ENCODE assay signal across 14 cellular contexts in genomic region chr2:235505210-235505741, GRCh38. TPM values are rescaled to one million over a fixed set of nuclear protein-coding genes. Genes with fewer than 3 reads are reported as not detected.
DNase-seq lines count a peak whose midpoint lies in the region; ATAC-seq and TF ChIP-seq lines count a peak whose summit lies in the region.
"Had no signal": no experiment of that assay in that cellular context is flagged by ENCODE, and none has a peak within 500 bp of the region (broad histone marks: within the 10 kb centered on the region; RNA-seq: fewer than 3 reads in every experiment).

No MANE protein-coding gene starts in this region.

- CTCF ChIA-PET in RWPE1 (lab: Yijun Ruan, JAX), result interaction anchor here (0.6 kb wide), 1 partner anchor 215 kb away, joined by 3 read pairs; no protein-coding TSS in a partner anchor

- H3K4me3 ChIP-seq in BLaER1 (no peak overlapping the region), mucosa of stomach (ENCODE audit: low read length) (no peak overlapping the region)
- H3K4me3 ChIP-seq: spleen had no signal

- no peak overlapping the region for H3K9ac ChIP-seq in BLaER1
- peak overlapping the region; percentile 5 for H3K9ac ChIP-seq in mucosa of stomach (ENCODE audit: low read length)

- peak overlapping the region; percentile 100 for H3K27ac Mint-ChIP-seq in glutamatergic neuron (ENCODE audit: unreplicated experiment)
- H3K27ac Mint-ChIP-seq: activated T-helper 2 cell treated with anti-CD3 and anti-CD28 coated beads, Interferon-gamma antibody, Interleukin-2, Interleukin-4, amounts not matched to agents 10 μg/mL and 5 μg/mL and 100 μg/mL, durations not matched to agents 14 hours and 24 hours and 36 hours; CD8-positive, alpha-beta T cell had no signal

- no peak for ATAC-seq in HG02610 (IDR thresholded peaks at IDR 0.05; ENCODE audit: unreplicated experiment)
- ATAC-seq: CD8-positive, alpha-beta T cell had no signal

- H3K27me3 ChIP-seq in BLaER1 (no peaks in the 10 kb centered on the region), mucosa of stomach (ENCODE audit: control insufficient read depth, insufficient read depth, low read length) (no peaks in the 10 kb centered on the region)

- peak overlapping the region; percentile 83 for H3K4me3 Mint-ChIP-seq in glutamatergic neuron (ENCODE audit: unreplicated experiment)
- H3K4me3 Mint-ChIP-seq: CD8-positive, alpha-beta T cell had no signal

- H4K20me1 ChIP-seq in BLaER1, result peaks cover 97% of the 10 kb centered on the region

- TF ChIP-seq CTCF in glutamatergic neuron (IDR thresholded peaks at IDR 0.05; ENCODE audit: partially characterized antibody, unreplicated experiment) (no peak), RWPE1 (conservative IDR thresholded peaks at IDR 0.05; ENCODE audit: low read depth) (no peak)

- peak overlapping the region; percentile 63 for H3K4me2 ChIP-seq in BLaER1

- H3K27ac ChIP-seq in BLaER1 (no peak overlapping the region), RWPE1 (no peak overlapping the region)
- H3K27ac ChIP-seq: HL-60, spleen had no signal

- H3K4me1 ChIP-seq in BLaER1, result peaks cover 46% of the 10 kb centered on the region
- peaks cover 42% of the 10 kb centered on the region for H3K4me1 ChIP-seq in mucosa of stomach (ENCODE audit: control insufficient read depth, insufficient read depth, low read length)

- peaks cover 6% of the 10 kb centered on the region for H3K27me3 Mint-ChIP-seq in glutamatergic neuron (ENCODE audit: unreplicated experiment)

- peaks cover 13% of the 10 kb centered on the region; the same call in 1 of the 2 replicates for H3K36me3 ChIP-seq in BLaER1
- no peaks in the 10 kb centered on the region for H3K36me3 ChIP-seq in mucosa of stomach (ENCODE audit: control insufficient read depth, insufficient read depth, low read length)
- H3K36me3 ChIP-seq: spleen had no signal

- H3K4me1 Mint-ChIP-seq in glutamatergic neuron (ENCODE audit: low read depth, unreplicated experiment), result peaks cover 67% of the 10 kb centered on the region

- peak; percentile 60 for DNase-seq in HuH-7.5 (ENCODE audit: low spot score)
- peak; percentile 58 for DNase-seq in glutamatergic neuron
- no peak for DNase-seq in stimulated activated CD4-positive, alpha-beta T cell treated with anti-CD3 and anti-CD28 coated beads, Interleukin-4, amount 100 ng/mL, for 4 hours
- no peak for DNase-seq in NCI-H2227 (lab: John Stamatoyannopoulos, UW; ENCODE audit: unreplicated experiment)
- no peak for DNase-seq in RWPE1 (ENCODE audit: low spot score)
- DNase-seq: CD8-positive, alpha-beta T cell; foreskin melanocyte; NCI-H1436 treated with DMSO at 0.1 percent for 48 hours; spleen had no signal

- no peaks in the 10 kb centered on the region for H3K9me3 ChIP-seq in BLaER1
- H3K9me3 ChIP-seq in mucosa of stomach (ENCODE audit: control insufficient read depth, low read length), result no peaks in the 10 kb centered on the region
- H3K9me3 ChIP-seq: spleen had no signal

- H3K9me3 Mint-ChIP-seq in glutamatergic neuron (ENCODE audit: unreplicated experiment), result peaks cover 7% of the 10 kb centered on the region
- H3K9me3 Mint-ChIP-seq: activated T-helper 2 cell treated with anti-CD3 and anti-CD28 coated beads, Interferon-gamma antibody, Interleukin-2, Interleukin-4, amounts not matched to agents 10 μg/mL and 5 μg/mL and 100 μg/mL, durations not matched to agents 14 hours and 24 hours and 36 hours; CD8-positive, alpha-beta T cell had no signal

- H3K36me3 Mint-ChIP-seq in glutamatergic neuron (ENCODE audit: unreplicated experiment), result no peaks in the 10 kb centered on the region
- H3K36me3 Mint-ChIP-seq: CD8-positive, alpha-beta T cell had no signal

- POLR2A ChIA-PET in RWPE1 (lab: Yijun Ruan, JAX; ENCODE audit: low non-redundant PET), result no interaction called here

RNA-seq across cellular contexts. Expression of gene AGAP1, which starts 11.4 kb away (rescaled TPM):
- 153 TPM for total RNA-seq in glutamatergic neuron (ENCODE audit: unreplicated experiment)

Comparison
In these comparisons a context has a peak if more than half of its experiments do, and no peak if none do; other contexts are left out.
1. DNase-seq: peak in HuH-7.5 (single experiment) and glutamatergic neuron (single experiment); none in stimulated activated CD4-positive, alpha-beta T cell treated with anti-CD3 and anti-CD28 coated beads, Interleukin-4, amount 100 ng/mL, for 4 hours (0 of 2), NCI-H2227 (single experiment) and RWPE1 (single experiment).